1 cellular context compared by ENCODE assay signal in the genomic region with DNA sequence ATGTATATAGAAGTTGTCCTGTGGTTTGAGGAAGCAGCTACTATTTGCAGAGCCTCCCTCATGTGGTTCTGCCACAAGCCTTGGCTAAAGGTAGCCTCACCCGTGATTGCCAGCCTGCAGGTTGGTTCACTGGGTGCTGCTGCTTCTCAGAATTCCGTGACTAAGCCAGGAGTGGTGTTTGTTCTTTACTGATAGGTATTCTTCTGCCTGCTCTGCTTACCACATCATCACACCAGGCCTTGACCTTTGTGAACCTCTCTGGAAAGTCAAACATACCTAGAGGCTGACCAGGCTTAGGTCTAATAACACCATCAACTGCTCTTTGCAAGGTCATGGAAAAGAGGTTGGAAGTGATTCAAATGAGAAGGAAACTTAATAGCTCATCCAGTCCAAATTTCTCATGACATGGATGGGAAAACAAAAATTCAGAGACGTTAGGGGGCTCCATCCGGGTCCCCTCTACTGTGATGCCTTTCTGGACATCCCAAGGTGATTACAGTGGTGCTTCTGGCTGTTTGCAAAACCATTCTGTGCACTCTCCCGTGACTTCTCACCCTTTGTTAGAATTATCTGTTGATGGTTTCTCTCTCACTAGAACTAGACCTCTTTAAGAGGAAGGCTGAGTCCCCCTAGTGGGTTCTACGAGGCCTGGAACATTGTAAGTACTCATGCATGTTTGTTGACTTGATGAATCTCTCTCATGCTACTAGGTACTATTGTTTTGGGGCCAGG.
TF ChIP-seq lines count a peak whose summit lies in the region.

No MANE protein-coding gene starts in this region.

TF ChIP-seq in K562, 482 proteins besides CTCF, POLR2A, EP300 and RAD21 (continued from another document):
- TF ChIP-seq ESRRA (IDR thresholded peaks at IDR 0.05; ENCODE audit: borderline replicate concordance, low read depth) (peak; percentile 61; the same call in 1 of the 2 replicates), CBFA2T2 (conservative IDR thresholded peaks at IDR 0.05) (peak; percentile 31; the same call in 1 of the 2 replicates), TCF3 (CRISPR knock-in tag; IDR thresholded peaks at IDR 0.05) (peak; percentile 68), CBFA2T3 (IDR thresholded peaks at IDR 0.05) (peak; percentile 71), ZNF184 (CRISPR knock-in tag; IDR thresholded peaks at IDR 0.05) (peak; percentile 76), DPF2 (IDR thresholded peaks at IDR 0.05) (0 out of 2 replicates have a peak, but pooled peaks have one; percentile 23), ELF1 (tag; IDR thresholded peaks at IDR 0.05) (no peak), ZKSCAN3 (CRISPR knock-in tag; IDR thresholded peaks at IDR 0.05) (no peak)
- TF ChIP-seq, protein P1, sequence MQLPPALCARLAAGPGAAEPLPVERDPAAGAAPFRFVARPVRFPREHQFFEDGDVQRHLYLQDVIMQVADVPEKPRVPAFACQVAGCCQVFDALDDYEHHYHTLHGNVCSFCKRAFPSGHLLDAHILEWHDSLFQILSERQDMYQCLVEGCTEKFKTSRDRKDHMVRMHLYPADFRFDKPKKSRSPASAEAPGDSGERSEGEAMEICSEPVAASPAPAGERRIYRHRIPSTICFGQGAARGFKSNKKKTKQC (CRISPR knock-in tag; IDR thresholded peaks at IDR 0.05), result no peak
